ENCODE assay signal across 1 cellular context in the genomic region with DNA sequence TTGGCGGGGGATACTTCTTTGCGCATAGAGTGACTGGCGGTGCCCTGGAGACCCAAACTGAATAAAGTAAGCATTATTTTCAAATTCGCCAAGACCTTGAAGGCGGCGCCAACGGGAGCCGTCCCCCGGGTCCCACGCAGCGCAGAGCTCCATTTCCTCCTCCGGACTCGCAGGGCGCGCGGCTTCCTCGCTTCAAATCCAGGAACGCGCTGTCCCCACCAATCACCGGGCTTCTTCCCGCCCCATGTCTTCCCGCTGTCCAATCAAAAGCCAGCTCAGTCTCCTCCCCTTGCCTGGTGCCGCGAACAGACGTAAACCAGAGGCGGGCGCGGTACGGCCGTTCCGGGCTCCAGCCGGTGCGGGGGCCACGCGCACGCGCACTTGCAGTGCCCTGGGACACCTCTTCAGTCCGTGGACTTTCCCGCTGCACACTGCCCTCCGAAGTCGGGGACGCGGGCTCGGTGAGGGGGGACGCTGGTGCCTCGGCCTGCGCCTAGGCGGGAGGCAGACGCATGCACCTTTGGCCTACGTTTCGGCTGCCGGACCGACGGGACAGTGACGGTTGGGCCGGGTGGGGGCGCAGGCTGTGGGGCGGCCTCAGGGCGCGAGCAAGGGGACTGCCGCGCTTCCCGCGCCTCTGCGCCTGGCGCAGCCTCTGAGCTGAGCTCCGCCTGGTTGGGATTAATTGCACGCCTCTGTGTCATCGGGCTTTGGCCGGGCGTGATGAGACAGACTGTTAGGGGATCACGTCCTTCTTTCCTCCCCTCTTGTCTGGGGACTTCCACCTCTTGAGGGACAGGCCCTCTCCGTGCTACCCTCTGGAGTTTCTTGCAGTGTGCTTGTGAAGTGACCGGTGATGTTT.
TF ChIP-seq lines count a peak whose summit lies in the region.

A gene with protein sequence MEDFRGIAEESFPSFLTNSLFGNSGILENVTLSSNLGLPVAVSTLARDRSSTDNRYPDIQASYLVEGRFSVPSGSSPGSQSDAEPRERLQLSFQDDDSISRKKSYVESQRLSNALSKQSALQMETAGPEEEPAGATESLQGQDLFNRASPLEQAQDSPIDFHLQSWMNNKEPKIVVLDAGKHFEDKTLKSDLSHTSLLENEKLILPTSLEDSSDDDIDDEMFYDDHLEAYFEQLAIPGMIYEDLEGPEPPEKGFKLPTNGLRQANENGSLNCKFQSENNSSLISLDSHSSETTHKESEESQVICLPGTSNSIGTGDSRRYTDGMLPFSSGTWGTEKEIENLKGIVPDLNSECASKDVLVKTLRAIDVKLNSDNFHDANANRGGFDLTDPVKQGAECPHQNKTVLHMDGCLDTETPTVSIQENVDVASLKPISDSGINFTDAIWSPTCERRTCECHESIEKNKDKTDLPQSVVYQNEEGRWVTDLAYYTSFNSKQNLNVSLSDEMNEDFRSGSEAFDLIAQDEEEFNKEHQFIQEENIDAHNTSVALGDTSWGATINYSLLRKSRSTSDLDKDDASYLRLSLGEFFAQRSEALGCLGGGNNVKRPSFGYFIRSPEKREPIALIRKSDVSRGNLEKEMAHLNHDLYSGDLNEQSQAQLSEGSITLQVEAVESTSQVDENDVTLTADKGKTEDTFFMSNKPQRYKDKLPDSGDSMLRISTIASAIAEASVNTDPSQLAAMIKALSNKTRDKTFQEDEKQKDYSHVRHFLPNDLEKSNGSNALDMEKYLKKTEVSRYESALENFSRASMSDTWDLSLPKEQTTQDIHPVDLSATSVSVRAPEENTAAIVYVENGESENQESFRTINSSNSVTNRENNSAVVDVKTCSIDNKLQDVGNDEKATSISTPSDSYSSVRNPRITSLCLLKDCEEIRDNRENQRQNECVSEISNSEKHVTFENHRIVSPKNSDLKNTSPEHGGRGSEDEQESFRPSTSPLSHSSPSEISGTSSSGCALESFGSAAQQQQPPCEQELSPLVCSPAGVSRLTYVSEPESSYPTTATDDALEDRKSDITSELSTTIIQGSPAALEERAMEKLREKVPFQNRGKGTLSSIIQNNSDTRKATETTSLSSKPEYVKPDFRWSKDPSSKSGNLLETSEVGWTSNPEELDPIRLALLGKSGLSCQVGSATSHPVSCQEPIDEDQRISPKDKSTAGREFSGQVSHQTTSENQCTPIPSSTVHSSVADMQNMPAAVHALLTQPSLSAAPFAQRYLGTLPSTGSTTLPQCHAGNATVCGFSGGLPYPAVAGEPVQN (N-terminal part only) (plus strand): TSS at position 386 of the 862 bp plus-strand sequence. CDS start 8,063 bp downstream, outside the sequence.

TF ChIP-seq in HepG2, 621 proteins besides CTCF, POLR2A, EP300 and RAD21 (continued from another document and continues in another):
- TF ChIP-seq, protein P1, sequence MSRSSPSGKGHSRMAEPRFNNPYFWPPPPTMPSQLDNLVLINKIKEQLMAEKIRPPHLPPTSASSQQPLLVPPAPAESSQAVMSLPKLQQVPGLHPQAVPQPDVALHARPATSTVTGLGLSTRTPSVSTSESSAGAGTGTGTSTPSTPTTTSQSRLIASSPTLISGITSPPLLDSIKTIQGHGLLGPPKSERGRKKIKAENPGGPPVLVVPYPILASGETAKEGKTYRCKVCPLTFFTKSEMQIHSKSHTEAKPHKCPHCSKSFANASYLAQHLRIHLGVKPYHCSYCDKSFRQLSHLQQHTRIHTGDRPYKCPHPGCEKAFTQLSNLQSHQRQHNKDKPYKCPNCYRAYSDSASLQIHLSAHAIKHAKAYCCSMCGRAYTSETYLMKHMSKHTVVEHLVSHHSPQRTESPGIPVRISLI (CRISPR knock-in tag; IDR thresholded peaks at IDR 0.05; ENCODE audit: borderline replicate concordance): peak; percentile 53; the same call in 1 of the 2 replicates
- peak; percentile 72; the same call in 1 of the 2 replicates for TF ChIP-seq AHR (CRISPR knock-in tag; IDR thresholded peaks at IDR 0.05)
- TF ChIP-seq HDAC6 (IDR thresholded peaks at IDR 0.05; ENCODE audit: low read depth, low read length): no peak
- 0 out of 2 replicates have a peak, but pooled peaks have one; percentile 38 for TF ChIP-seq ZMYM2 (CRISPR knock-in tag; IDR thresholded peaks at IDR 0.05)
- TF ChIP-seq, protein P2, sequence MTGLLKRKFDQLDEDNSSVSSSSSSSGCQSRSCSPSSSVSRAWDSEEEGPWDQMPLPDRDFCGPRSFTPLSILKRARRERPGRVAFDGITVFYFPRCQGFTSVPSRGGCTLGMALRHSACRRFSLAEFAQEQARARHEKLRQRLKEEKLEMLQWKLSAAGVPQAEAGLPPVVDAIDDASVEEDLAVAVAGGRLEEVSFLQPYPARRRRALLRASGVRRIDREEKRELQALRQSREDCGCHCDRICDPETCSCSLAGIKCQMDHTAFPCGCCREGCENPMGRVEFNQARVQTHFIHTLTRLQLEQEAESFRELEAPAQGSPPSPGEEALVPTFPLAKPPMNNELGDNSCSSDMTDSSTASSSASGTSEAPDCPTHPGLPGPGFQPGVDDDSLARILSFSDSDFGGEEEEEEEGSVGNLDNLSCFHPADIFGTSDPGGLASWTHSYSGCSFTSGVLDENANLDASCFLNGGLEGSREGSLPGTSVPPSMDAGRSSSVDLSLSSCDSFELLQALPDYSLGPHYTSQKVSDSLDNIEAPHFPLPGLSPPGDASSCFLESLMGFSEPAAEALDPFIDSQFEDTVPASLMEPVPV (CRISPR knock-in tag; IDR thresholded peaks at IDR 0.05): peak; percentile 96; the same call in 1 of the 2 replicates
- peak; percentile 73; the same call in 1 of the 2 replicates for TF ChIP-seq MTA1 (CRISPR knock-in tag; IDR thresholded peaks at IDR 0.05; ENCODE audit: borderline replicate concordance)
- 0 out of 2 replicates have a peak, but pooled peaks have one; percentile 16 for TF ChIP-seq ZNF468 (CRISPR knock-in tag; IDR thresholded peaks at IDR 0.05)
- TF ChIP-seq, protein P3, sequence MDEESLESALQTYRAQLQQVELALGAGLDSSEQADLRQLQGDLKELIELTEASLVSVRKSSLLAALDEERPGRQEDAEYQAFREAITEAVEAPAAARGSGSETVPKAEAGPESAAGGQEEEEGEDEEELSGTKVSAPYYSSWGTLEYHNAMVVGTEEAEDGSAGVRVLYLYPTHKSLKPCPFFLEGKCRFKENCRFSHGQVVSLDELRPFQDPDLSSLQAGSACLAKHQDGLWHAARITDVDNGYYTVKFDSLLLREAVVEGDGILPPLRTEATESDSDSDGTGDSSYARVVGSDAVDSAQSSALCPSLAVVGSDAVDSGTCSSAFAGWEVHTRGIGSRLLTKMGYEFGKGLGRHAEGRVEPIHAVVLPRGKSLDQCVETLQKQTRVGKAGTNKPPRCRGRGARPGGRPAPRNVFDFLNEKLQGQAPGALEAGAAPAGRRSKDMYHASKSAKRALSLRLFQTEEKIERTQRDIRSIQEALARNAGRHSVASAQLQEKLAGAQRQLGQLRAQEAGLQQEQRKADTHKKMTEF (CRISPR knock-in tag; IDR thresholded peaks at IDR 0.05): peak; percentile 87; the same call in 1 of the 2 replicates
- TF ChIP-seq, protein P4, sequence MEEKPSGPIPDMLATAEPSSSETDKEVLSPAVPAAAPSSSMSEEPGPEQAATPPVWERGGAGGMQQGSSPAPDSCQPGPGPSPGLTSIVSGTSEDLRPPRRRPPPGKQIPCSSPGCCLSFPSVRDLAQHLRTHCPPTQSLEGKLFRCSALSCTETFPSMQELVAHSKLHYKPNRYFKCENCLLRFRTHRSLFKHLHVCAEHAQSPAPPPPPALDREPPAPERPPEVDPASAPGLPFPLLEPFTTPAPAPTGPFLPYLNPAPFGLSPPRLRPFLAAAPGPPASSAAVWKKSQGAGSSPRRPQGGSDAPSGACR (CRISPR knock-in tag; IDR thresholded peaks at IDR 0.05): peak; percentile 93
- TF ChIP-seq, protein P5, sequence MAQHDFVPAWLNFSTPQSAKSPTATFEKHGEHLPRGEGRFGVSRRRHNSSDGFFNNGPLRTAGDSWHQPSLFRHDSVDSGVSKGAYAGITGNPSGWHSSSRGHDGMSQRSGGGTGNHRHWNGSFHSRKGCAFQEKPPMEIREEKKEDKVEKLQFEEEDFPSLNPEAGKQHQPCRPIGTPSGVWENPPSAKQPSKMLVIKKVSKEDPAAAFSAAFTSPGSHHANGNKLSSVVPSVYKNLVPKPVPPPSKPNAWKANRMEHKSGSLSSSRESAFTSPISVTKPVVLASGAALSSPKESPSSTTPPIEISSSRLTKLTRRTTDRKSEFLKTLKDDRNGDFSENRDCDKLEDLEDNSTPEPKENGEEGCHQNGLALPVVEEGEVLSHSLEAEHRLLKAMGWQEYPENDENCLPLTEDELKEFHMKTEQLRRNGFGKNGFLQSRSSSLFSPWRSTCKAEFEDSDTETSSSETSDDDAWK (CRISPR knock-in tag; IDR thresholded peaks at IDR 0.05): no peak
- no peak for TF ChIP-seq PHF5A (CRISPR knock-in tag; IDR thresholded peaks at IDR 0.05; ENCODE audit: low read depth, unreplicated experiment)
- TF ChIP-seq, protein P6, sequence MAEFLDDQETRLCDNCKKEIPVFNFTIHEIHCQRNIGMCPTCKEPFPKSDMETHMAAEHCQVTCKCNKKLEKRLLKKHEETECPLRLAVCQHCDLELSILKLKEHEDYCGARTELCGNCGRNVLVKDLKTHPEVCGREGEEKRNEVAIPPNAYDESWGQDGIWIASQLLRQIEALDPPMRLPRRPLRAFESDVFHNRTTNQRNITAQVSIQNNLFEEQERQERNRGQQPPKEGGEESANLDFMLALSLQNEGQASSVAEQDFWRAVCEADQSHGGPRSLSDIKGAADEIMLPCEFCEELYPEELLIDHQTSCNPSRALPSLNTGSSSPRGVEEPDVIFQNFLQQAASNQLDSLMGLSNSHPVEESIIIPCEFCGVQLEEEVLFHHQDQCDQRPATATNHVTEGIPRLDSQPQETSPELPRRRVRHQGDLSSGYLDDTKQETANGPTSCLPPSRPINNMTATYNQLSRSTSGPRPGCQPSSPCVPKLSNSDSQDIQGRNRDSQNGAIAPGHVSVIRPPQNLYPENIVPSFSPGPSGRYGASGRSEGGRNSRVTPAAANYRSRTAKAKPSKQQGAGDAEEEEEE (CRISPR knock-in tag; IDR thresholded peaks at IDR 0.05; ENCODE audit: borderline replicate concordance): no peak
- peak; percentile 92; the same call in 1 of the 2 replicates for TF ChIP-seq ZBTB38 (CRISPR knock-in tag; IDR thresholded peaks at IDR 0.05)
- TF ChIP-seq, protein P7, sequence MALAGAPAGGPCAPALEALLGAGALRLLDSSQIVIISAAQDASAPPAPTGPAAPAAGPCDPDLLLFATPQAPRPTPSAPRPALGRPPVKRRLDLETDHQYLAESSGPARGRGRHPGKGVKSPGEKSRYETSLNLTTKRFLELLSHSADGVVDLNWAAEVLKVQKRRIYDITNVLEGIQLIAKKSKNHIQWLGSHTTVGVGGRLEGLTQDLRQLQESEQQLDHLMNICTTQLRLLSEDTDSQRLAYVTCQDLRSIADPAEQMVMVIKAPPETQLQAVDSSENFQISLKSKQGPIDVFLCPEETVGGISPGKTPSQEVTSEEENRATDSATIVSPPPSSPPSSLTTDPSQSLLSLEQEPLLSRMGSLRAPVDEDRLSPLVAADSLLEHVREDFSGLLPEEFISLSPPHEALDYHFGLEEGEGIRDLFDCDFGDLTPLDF (CRISPR knock-in tag; IDR thresholded peaks at IDR 0.05): peak; percentile 96
- TF ChIP-seq, protein P8, sequence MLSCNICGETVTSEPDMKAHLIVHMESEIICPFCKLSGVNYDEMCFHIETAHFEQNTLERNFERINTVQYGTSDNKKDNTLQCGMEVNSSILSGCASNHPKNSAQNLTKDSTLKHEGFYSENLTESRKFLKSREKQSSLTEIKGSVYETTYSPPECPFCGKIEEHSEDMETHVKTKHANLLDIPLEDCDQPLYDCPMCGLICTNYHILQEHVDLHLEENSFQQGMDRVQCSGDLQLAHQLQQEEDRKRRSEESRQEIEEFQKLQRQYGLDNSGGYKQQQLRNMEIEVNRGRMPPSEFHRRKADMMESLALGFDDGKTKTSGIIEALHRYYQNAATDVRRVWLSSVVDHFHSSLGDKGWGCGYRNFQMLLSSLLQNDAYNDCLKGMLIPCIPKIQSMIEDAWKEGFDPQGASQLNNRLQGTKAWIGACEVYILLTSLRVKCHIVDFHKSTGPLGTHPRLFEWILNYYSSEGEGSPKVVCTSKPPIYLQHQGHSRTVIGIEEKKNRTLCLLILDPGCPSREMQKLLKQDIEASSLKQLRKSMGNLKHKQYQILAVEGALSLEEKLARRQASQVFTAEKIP (CRISPR knock-in tag; IDR thresholded peaks at IDR 0.05; ENCODE audit: borderline replicate concordance): no peak
- TF ChIP-seq SMARCE1 (IDR thresholded peaks at IDR 0.05; ENCODE audit: borderline replicate concordance): no peak
- TF ChIP-seq NFE2L2 (IDR thresholded peaks at IDR 0.05; ENCODE audit: low read length): no peak
- peak; percentile 96 for TF ChIP-seq KDM2A (CRISPR knock-in tag; IDR thresholded peaks at IDR 0.05; ENCODE audit: borderline replicate concordance, low read depth)
- TF ChIP-seq ZC3H4 (CRISPR knock-in tag; IDR thresholded peaks at IDR 0.05; ENCODE audit: borderline replicate concordance): no peak
- peak; percentile 83 for TF ChIP-seq ZNF788 (CRISPR knock-in tag; IDR thresholded peaks at IDR 0.05; ENCODE audit: borderline replicate concordance)
- peak; percentile 54; the same call in 1 of the 2 replicates for TF ChIP-seq ZNF619 (CRISPR knock-in tag; IDR thresholded peaks at IDR 0.05)
- no peak for TF ChIP-seq SOX6 (IDR thresholded peaks at IDR 0.05)
- peak; percentile 84 for TF ChIP-seq SOX6 (CRISPR knock-in tag; IDR thresholded peaks at IDR 0.05)
- TF ChIP-seq ARHGAP35 (CRISPR knock-in tag; IDR thresholded peaks at IDR 0.05; ENCODE audit: borderline replicate concordance): peak; percentile 94; the same call in 1 of the 2 replicates
- TF ChIP-seq PCBP2 (optimal IDR thresholded peaks at IDR 0.05; ENCODE audit: low read depth, low read length, poor library complexity, severe bottlenecking): no peak
- TF ChIP-seq MAFK (conservative IDR thresholded peaks at IDR 0.05 in 1 of 2, IDR thresholded peaks at IDR 0.05 in 1 of 2; ENCODE audit: low read length in 2 of 2): no peak
- TF ChIP-seq SYNCRIP (IDR thresholded peaks at IDR 0.05; ENCODE audit: insufficient read depth, low read depth, low read length): no peak
- TF ChIP-seq, protein P9, sequence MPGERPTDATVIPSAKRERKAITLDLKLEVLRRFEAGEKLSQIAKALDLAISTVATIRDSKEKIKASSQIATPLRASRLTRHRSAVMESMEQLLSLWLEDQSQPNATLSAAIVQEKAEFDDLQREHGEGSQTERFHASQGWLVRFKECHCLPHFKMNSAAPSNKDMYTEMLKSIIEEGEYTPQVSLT (CRISPR knock-in tag; IDR thresholded peaks at IDR 0.05; ENCODE audit: borderline replicate concordance, low read depth): no peak
- 0 out of 2 replicates have a peak, but pooled peaks have one; percentile 90 for TF ChIP-seq TBP (CRISPR knock-in tag; IDR thresholded peaks at IDR 0.05)
- TF ChIP-seq, protein P10, sequence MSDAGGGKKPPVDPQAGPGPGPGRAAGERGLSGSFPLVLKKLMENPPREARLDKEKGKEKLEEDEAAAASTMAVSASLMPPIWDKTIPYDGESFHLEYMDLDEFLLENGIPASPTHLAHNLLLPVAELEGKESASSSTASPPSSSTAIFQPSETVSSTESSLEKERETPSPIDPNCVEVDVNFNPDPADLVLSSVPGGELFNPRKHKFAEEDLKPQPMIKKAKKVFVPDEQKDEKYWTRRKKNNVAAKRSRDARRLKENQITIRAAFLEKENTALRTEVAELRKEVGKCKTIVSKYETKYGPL (CRISPR knock-in tag; IDR thresholded peaks at IDR 0.05): no peak
- TF ChIP-seq PAX8 (CRISPR knock-in tag; IDR thresholded peaks at IDR 0.05; ENCODE audit: borderline replicate concordance): 0 out of 2 replicates have a peak, but pooled peaks have one; percentile 52
- TF ChIP-seq ZNF670 (CRISPR knock-in tag; IDR thresholded peaks at IDR 0.05; ENCODE audit: borderline replicate concordance): peak; percentile 69; the same call in 1 of the 2 replicates
- TF ChIP-seq NFIC (IDR thresholded peaks at IDR 0.05; ENCODE audit: low read length): no peak
- peak; percentile 74 for TF ChIP-seq U2AF1 (optimal IDR thresholded peaks at IDR 0.05; ENCODE audit: low read depth, low read length)
- TF ChIP-seq ZNF207 (IDR thresholded peaks at IDR 0.05; ENCODE audit: borderline replicate concordance): no peak
